2 cellular contexts compared by ENCODE assay signal in the genomic region with DNA sequence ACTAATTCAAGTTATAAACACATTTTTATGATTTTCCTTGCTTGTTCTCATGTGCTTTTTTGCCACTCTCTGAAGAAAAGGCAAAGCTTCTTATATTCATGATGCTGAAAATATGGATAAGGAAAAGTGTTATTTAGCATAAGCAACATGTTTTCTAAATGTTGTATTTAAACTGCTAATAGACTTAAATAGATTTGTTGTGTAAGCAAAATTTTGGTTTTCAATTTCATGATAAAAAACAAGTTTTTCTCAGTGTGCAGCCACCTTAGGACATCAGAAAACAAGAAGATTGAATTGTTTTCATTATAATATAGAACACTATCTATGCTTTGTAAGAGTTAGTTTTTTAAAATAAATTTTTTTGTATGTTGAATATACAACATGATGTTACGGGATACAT.
TF ChIP-seq lines count a peak whose summit lies in the region.

No MANE protein-coding gene starts in this region.

TF ChIP-seq in HepG2, 621 proteins besides CTCF, POLR2A, EP300 and RAD21:
- TF ChIP-seq MAFK (conservative IDR thresholded peaks at IDR 0.05 in 1 of 2, IDR thresholded peaks at IDR 0.05 in 1 of 2; ENCODE audit: low read length in 2 of 2) = peak; percentile 59 to 66
- no peak for TF ChIP-seq SRSF1 (optimal IDR thresholded peaks at IDR 0.05; ENCODE audit: low read depth, low read length)
- peak; percentile 42; the same call in 1 of the 2 replicates for TF ChIP-seq MAFF (IDR thresholded peaks at IDR 0.05; ENCODE audit: low read depth, low read length)
- TF ChIP-seq ZGPAT (CRISPR knock-in tag; IDR thresholded peaks at IDR 0.05) = no peak

TF ChIP-seq in K562, 482 proteins besides CTCF, POLR2A, EP300 and RAD21:
- 0 out of 2 replicates have a peak, but pooled peaks have one; percentile 14 for TF ChIP-seq MAFF (IDR thresholded peaks at IDR 0.05; ENCODE audit: low read length)
- no peak for TF ChIP-seq ZNF407 (IDR thresholded peaks at IDR 0.05; ENCODE audit: low read depth)
- TF ChIP-seq MCM2 (IDR thresholded peaks at IDR 0.05; ENCODE audit: low read depth) = no peak
- no peak for TF ChIP-seq ATF7 (IDR thresholded peaks at IDR 0.05)
- 0 out of 2 replicates have a peak, but pooled peaks have one; percentile 12 for TF ChIP-seq MAFG (tag; conservative IDR thresholded peaks at IDR 0.05)
- no peak for TF ChIP-seq CBFA2T3 (IDR thresholded peaks at IDR 0.05)
- TF ChIP-seq ATF1 (CRISPR knock-in tag; IDR thresholded peaks at IDR 0.05) = no peak
- TF ChIP-seq ATF1 (tag; IDR thresholded peaks at IDR 0.05) = no peak
- TF ChIP-seq ZNF766 (CRISPR knock-in tag; conservative IDR thresholded peaks at IDR 0.05) = no peak
- TF ChIP-seq TARDBP (IDR thresholded peaks at IDR 0.05) = no peak
- TF ChIP-seq CBX3 (IDR thresholded peaks at IDR 0.05; ENCODE audit: borderline replicate concordance in 1 of 2, low read length in 2 of 2) = no peak
- TF ChIP-seq PTTG1 (tag; IDR thresholded peaks at IDR 0.05; ENCODE audit: low read depth) = no peak
- no peak for TF ChIP-seq RBM17 (IDR thresholded peaks at IDR 0.05; ENCODE audit: borderline replicate concordance, low read depth, low read length)
- no peak for TF ChIP-seq IFI16 (CRISPR knock-in tag; IDR thresholded peaks at IDR 0.05)
- peak; percentile 45; the same call in 1 of the 2 replicates for TF ChIP-seq ZNF316 (IDR thresholded peaks at IDR 0.05)
- TF ChIP-seq NFXL1 (CRISPR knock-in tag; IDR thresholded peaks at IDR 0.05) = no peak
- no peak for TF ChIP-seq GTF2F1 (IDR thresholded peaks at IDR 0.05; ENCODE audit: low read depth, low read length)
- TF ChIP-seq, protein P1, sequence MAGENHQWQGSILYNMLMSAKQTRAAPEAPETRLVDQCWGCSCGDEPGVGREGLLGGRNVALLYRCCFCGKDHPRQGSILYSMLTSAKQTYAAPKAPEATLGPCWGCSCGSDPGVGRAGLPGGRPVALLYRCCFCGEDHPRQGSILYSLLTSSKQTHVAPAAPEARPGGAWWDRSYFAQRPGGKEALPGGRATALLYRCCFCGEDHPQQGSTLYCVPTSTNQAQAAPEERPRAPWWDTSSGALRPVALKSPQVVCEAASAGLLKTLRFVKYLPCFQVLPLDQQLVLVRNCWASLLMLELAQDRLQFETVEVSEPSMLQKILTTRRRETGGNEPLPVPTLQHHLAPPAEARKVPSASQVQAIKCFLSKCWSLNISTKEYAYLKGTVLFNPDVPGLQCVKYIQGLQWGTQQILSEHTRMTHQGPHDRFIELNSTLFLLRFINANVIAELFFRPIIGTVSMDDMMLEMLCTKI (IDR thresholded peaks at IDR 0.05; ENCODE audit: partially characterized antibody) = no peak
- TF ChIP-seq PURB (CRISPR knock-in tag; IDR thresholded peaks at IDR 0.05; ENCODE audit: low read depth) = no peak
- TF ChIP-seq BRF1 (IDR thresholded peaks at IDR 0.05; ENCODE audit: borderline replicate concordance, extremely low read depth, insufficient read length) = no peak
- TF ChIP-seq HMBOX1 (IDR thresholded peaks at IDR 0.05) = no peak
- TF ChIP-seq ZNF449 (CRISPR knock-in tag; IDR thresholded peaks at IDR 0.05) = no peak
- no peak for TF ChIP-seq FOXJ2 (tag; IDR thresholded peaks at IDR 0.05)
- TF ChIP-seq, protein P2, sequence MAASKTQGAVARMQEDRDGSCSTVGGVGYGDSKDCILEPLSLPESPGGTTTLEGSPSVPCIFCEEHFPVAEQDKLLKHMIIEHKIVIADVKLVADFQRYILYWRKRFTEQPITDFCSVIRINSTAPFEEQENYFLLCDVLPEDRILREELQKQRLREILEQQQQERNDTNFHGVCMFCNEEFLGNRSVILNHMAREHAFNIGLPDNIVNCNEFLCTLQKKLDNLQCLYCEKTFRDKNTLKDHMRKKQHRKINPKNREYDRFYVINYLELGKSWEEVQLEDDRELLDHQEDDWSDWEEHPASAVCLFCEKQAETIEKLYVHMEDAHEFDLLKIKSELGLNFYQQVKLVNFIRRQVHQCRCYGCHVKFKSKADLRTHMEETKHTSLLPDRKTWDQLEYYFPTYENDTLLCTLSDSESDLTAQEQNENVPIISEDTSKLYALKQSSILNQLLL (CRISPR knock-in tag; IDR thresholded peaks at IDR 0.05; ENCODE audit: borderline replicate concordance) = no peak
- TF ChIP-seq, protein P3, sequence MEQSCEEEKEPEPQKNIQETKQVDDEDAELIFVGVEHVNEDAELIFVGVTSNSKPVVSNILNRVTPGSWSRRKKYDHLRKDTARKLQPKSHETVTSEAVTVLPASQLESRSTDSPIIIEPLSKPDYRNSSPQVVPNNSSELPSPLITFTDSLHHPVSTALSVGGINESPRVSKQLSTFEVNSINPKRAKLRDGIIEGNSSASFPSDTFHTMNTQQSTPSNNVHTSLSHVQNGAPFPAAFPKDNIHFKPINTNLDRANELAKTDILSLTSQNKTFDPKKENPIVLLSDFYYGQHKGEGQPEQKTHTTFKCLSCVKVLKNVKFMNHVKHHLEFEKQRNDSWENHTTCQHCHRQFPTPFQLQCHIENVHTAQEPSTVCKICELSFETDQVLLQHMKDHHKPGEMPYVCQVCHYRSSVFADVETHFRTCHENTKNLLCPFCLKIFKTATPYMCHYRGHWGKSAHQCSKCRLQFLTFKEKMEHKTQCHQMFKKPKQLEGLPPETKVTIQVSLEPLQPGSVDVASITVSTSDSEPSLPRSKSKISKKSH (CRISPR knock-in tag; IDR thresholded peaks at IDR 0.05) = no peak
